Comparison of ENCODE assay signal across 1 cellular context in the genomic region with DNA sequence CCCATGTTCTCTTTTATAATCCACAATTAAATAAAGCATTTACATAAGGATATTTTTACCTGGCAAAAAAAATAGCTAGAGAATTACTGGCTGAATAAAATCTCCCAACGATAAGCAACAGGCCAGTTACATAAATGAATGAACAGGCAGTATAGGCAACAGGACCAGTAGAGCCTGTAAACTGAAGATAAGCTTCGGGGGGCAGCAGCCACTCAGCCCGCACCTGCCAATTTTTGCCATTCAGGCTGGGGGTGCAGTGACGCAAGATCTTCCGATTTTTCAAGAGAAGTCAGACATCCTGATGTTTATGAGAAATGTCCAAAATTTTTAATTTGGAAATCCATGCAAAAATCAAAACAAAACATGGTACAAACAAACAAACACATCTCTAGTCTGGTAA.
TF ChIP-seq lines count a peak whose summit lies in the region.

No MANE protein-coding gene starts in this region.

TF ChIP-seq in K562, 482 proteins besides CTCF, POLR2A, EP300 and RAD21 (continued from another document and continues in another):
- TF ChIP-seq SIX5 (IDR thresholded peaks at IDR 0.05; ENCODE audit: borderline replicate concordance in 1 of 2, insufficient read depth in 1 of 2, low read depth in 1 of 2, low read length in 2 of 2), result no peak
- no peak for TF ChIP-seq TBP (optimal IDR thresholded peaks at IDR 0.05; ENCODE audit: low read depth, low read length)
- TF ChIP-seq, protein P1, sequence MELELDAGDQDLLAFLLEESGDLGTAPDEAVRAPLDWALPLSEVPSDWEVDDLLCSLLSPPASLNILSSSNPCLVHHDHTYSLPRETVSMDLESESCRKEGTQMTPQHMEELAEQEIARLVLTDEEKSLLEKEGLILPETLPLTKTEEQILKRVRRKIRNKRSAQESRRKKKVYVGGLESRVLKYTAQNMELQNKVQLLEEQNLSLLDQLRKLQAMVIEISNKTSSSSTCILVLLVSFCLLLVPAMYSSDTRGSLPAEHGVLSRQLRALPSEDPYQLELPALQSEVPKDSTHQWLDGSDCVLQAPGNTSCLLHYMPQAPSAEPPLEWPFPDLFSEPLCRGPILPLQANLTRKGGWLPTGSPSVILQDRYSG (tag; conservative IDR thresholded peaks at IDR 0.05; ENCODE audit: low read depth), result no peak
- no peak for TF ChIP-seq PPARD (CRISPR knock-in tag; IDR thresholded peaks at IDR 0.05)
- TF ChIP-seq MEF2A (IDR thresholded peaks at IDR 0.05; ENCODE audit: control insufficient read depth, low read depth, low read length), result no peak
- TF ChIP-seq PHB (CRISPR knock-in tag; IDR thresholded peaks at IDR 0.05), result no peak
- TF ChIP-seq, protein P2, sequence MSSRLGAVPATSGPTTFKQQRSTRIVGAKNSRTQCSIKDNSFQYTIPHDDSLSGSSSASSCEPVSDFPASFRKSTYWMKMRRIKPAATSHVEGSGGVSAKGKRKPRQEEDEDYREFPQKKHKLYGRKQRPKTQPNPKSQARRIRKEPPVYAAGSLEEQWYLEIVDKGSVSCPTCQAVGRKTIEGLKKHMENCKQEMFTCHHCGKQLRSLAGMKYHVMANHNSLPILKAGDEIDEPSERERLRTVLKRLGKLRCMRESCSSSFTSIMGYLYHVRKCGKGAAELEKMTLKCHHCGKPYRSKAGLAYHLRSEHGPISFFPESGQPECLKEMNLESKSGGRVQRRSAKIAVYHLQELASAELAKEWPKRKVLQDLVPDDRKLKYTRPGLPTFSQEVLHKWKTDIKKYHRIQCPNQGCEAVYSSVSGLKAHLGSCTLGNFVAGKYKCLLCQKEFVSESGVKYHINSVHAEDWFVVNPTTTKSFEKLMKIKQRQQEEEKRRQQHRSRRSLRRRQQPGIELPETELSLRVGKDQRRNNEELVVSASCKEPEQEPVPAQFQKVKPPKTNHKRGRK (tag; IDR thresholded peaks at IDR 0.05), result no peak
- peak; percentile 79 for TF ChIP-seq SOX6 (IDR thresholded peaks at IDR 0.05)
- TF ChIP-seq BACH1 (tag; IDR thresholded peaks at IDR 0.05), result no peak
- TF ChIP-seq NR3C1 (CRISPR knock-in tag; IDR thresholded peaks at IDR 0.05), result no peak
- no peak for TF ChIP-seq YBX1 (IDR thresholded peaks at IDR 0.05)
- TF ChIP-seq, protein P3, sequence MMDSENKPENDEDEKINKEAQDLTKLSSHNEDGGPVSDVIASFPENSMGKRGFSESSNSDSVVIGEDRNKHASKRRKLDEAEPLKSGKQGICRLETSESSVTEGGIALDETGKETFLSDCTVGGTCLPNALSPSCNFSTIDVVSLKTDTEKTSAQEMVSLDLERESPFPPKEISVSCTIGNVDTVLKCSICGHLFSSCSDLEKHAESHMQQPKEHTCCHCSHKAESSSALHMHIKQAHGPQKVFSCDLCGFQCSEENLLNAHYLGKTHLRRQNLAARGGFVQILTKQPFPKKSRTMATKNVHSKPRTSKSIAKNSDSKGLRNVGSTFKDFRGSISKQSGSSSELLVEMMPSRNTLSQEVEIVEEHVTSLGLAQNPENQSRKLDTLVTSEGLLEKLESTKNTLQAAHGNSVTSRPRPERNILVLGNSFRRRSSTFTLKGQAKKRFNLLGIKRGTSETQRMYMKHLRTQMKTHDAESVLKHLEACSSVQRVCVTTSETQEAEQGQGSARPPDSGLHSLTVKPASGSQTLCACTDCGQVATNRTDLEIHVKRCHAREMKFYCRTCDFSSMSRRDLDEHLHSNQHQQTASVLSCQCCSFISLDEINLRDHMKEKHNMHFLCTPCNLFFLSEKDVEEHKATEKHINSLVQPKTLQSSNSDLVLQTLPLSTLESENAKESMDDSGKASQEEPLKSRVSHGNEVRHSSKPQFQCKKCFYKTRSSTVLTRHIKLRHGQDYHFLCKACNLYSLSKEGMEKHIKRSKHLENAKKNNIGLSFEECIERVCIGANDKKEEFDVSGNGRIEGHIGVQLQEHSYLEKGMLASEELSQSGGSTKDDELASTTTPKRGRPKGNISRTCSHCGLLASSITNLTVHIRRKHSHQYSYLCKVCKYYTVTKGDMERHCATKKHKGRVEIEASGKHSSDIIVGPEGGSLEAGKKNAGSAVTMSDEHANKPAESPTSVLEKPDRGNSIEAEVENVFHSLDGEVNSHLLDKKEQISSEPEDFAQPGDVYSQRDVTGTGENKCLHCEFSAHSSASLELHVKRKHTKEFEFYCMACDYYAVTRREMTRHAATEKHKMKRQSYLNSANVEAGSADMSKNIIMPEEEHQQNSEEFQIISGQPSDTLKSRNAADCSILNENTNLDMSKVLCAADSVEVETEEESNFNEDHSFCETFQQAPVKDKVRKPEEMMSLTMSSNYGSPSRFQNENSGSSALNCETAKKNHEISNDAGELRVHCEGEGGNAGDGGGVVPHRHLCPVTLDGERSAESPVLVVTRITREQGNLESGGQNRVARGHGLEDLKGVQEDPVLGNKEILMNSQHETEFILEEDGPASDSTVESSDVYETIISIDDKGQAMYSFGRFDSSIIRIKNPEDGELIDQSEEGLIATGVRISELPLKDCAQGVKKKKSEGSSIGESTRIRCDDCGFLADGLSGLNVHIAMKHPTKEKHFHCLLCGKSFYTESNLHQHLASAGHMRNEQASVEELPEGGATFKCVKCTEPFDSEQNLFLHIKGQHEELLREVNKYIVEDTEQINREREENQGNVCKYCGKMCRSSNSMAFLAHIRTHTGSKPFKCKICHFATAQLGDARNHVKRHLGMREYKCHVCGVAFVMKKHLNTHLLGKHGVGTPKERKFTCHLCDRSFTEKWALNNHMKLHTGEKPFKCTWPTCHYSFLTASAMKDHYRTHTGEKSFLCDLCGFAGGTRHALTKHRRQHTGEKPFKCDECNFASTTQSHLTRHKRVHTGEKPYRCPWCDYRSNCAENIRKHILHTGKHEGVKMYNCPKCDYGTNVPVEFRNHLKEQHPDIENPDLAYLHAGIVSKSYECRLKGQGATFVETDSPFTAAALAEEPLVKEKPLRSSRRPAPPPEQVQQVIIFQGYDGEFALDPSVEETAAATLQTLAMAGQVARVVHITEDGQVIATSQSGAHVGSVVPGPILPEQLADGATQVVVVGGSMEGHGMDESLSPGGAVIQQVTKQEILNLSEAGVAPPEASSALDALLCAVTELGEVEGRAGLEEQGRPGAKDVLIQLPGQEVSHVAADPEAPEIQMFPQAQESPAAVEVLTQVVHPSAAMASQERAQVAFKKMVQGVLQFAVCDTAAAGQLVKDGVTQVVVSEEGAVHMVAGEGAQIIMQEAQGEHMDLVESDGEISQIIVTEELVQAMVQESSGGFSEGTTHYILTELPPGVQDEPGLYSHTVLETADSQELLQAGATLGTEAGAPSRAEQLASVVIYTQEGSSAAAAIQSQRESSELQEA (IDR thresholded peaks at IDR 0.05; ENCODE audit: low read depth), result no peak
- TF ChIP-seq SRSF3 (IDR thresholded peaks at IDR 0.05; ENCODE audit: insufficient read depth, low read length), result no peak
- no peak for TF ChIP-seq EP400 (IDR thresholded peaks at IDR 0.05)
- TF ChIP-seq, protein P4, sequence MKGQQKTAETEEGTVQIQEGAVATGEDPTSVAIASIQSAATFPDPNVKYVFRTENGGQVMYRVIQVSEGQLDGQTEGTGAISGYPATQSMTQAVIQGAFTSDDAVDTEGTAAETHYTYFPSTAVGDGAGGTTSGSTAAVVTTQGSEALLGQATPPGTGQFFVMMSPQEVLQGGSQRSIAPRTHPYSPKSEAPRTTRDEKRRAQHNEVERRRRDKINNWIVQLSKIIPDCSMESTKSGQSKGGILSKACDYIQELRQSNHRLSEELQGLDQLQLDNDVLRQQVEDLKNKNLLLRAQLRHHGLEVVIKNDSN (CRISPR knock-in tag; IDR thresholded peaks at IDR 0.05), result no peak
- TF ChIP-seq HDGF (IDR thresholded peaks at IDR 0.05), result no peak
- TF ChIP-seq ZNF124 (CRISPR knock-in tag; IDR thresholded peaks at IDR 0.05), result no peak
- TF ChIP-seq, protein P5, sequence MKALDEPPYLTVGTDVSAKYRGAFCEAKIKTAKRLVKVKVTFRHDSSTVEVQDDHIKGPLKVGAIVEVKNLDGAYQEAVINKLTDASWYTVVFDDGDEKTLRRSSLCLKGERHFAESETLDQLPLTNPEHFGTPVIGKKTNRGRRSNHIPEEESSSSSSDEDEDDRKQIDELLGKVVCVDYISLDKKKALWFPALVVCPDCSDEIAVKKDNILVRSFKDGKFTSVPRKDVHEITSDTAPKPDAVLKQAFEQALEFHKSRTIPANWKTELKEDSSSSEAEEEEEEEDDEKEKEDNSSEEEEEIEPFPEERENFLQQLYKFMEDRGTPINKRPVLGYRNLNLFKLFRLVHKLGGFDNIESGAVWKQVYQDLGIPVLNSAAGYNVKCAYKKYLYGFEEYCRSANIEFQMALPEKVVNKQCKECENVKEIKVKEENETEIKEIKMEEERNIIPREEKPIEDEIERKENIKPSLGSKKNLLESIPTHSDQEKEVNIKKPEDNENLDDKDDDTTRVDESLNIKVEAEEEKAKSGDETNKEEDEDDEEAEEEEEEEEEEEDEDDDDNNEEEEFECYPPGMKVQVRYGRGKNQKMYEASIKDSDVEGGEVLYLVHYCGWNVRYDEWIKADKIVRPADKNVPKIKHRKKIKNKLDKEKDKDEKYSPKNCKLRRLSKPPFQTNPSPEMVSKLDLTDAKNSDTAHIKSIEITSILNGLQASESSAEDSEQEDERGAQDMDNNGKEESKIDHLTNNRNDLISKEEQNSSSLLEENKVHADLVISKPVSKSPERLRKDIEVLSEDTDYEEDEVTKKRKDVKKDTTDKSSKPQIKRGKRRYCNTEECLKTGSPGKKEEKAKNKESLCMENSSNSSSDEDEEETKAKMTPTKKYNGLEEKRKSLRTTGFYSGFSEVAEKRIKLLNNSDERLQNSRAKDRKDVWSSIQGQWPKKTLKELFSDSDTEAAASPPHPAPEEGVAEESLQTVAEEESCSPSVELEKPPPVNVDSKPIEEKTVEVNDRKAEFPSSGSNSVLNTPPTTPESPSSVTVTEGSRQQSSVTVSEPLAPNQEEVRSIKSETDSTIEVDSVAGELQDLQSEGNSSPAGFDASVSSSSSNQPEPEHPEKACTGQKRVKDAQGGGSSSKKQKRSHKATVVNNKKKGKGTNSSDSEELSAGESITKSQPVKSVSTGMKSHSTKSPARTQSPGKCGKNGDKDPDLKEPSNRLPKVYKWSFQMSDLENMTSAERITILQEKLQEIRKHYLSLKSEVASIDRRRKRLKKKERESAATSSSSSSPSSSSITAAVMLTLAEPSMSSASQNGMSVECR (CRISPR knock-in tag; IDR thresholded peaks at IDR 0.05), result no peak
- TF ChIP-seq JUND (IDR thresholded peaks at IDR 0.05; ENCODE audit: borderline replicate concordance, low read depth, low read length), result peak; percentile 50; the same call in 1 of the 2 replicates
- peak; percentile 32; the same call in 1 of the 3 replicates for TF ChIP-seq JUND (tag; IDR thresholded peaks at IDR 0.05; ENCODE audit: borderline replicate concordance, low read depth, low read length)
- no peak for TF ChIP-seq NFATC3 (IDR thresholded peaks at IDR 0.05)
- TF ChIP-seq ETV5 (CRISPR knock-in tag; IDR thresholded peaks at IDR 0.05; ENCODE audit: low read depth), result no peak
- TF ChIP-seq, protein P6, sequence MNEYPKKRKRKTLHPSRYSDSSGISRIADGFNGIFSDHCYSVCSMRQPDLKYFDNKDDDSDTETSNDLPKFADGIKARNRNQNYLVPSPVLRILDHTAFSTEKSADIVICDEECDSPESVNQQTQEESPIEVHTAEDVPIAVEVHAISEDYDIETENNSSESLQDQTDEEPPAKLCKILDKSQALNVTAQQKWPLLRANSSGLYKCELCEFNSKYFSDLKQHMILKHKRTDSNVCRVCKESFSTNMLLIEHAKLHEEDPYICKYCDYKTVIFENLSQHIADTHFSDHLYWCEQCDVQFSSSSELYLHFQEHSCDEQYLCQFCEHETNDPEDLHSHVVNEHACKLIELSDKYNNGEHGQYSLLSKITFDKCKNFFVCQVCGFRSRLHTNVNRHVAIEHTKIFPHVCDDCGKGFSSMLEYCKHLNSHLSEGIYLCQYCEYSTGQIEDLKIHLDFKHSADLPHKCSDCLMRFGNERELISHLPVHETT (CRISPR knock-in tag; conservative IDR thresholded peaks at IDR 0.05 in 1 of 2, IDR thresholded peaks at IDR 0.05 in 1 of 2), result no peak
- TF ChIP-seq BMI1 (IDR thresholded peaks at IDR 0.05; ENCODE audit: low read length), result no peak
- no peak for TF ChIP-seq KAT8 (IDR thresholded peaks at IDR 0.05; ENCODE audit: low read depth)
- no peak for TF ChIP-seq HDAC2 (IDR thresholded peaks at IDR 0.05)
- TF ChIP-seq, protein P7, sequence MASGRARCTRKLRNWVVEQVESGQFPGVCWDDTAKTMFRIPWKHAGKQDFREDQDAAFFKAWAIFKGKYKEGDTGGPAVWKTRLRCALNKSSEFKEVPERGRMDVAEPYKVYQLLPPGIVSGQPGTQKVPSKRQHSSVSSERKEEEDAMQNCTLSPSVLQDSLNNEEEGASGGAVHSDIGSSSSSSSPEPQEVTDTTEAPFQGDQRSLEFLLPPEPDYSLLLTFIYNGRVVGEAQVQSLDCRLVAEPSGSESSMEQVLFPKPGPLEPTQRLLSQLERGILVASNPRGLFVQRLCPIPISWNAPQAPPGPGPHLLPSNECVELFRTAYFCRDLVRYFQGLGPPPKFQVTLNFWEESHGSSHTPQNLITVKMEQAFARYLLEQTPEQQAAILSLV (tag; IDR thresholded peaks at IDR 0.05), result no peak
- TF ChIP-seq ZNF175 (CRISPR knock-in tag; IDR thresholded peaks at IDR 0.05; ENCODE audit: low read depth), result no peak
- no peak for TF ChIP-seq KLF10 (CRISPR knock-in tag; IDR thresholded peaks at IDR 0.05)
- TF ChIP-seq ATF7 (IDR thresholded peaks at IDR 0.05), result peak; percentile 22; the same call in 1 of the 2 replicates
- TF ChIP-seq RBM14 (IDR thresholded peaks at IDR 0.05; ENCODE audit: borderline replicate concordance, insufficient read depth, low read depth, low read length), result no peak
- TF ChIP-seq, protein P8, sequence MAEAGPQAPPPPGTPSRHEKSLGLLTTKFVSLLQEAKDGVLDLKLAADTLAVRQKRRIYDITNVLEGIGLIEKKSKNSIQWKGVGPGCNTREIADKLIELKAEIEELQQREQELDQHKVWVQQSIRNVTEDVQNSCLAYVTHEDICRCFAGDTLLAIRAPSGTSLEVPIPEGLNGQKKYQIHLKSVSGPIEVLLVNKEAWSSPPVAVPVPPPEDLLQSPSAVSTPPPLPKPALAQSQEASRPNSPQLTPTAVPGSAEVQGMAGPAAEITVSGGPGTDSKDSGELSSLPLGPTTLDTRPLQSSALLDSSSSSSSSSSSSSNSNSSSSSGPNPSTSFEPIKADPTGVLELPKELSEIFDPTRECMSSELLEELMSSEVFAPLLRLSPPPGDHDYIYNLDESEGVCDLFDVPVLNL (CRISPR knock-in tag; IDR thresholded peaks at IDR 0.05; ENCODE audit: low read depth), result no peak
- TF ChIP-seq ATF1 (CRISPR knock-in tag; IDR thresholded peaks at IDR 0.05), result no peak
- peak; percentile 46; the same call in 1 of the 2 replicates for TF ChIP-seq ATF1 (tag; IDR thresholded peaks at IDR 0.05)
- TF ChIP-seq ZNF436 (CRISPR knock-in tag; IDR thresholded peaks at IDR 0.05), result no peak
- no peak for TF ChIP-seq KHSRP (IDR thresholded peaks at IDR 0.05)
- peak; percentile 44; the same call in 1 of the 2 replicates for TF ChIP-seq ZBTB7A (IDR thresholded peaks at IDR 0.05; ENCODE audit: borderline replicate concordance, control insufficient read depth, low read depth, low read length)
- TF ChIP-seq NFIX (CRISPR knock-in tag; IDR thresholded peaks at IDR 0.05; ENCODE audit: low read depth), result no peak
